17 cellular contexts compared by ENCODE assay signal in genomic region chr15:81196576-81197254, GRCh38. TPM values are rescaled to one million over a fixed set of nuclear protein-coding genes. Genes with fewer than 3 reads are reported as not detected.
DNase-seq lines count a peak whose midpoint lies in the region; ATAC-seq, FAIRE-seq and TF ChIP-seq lines count a peak whose summit lies in the region.
"Had no signal": no experiment of that assay in that cellular context is flagged by ENCODE, and none has a peak within 500 bp of the region (broad histone marks: within the 10 kb centered on the region; RNA-seq: fewer than 3 reads in every experiment).

Gene IL16, plus strand, starts transcription at chr15:81196879. Its CDS starts 28,521 bp downstream, at chr15:81225400.

- H3K36me3 ChIP-seq in GM12878 (ENCODE audit: control insufficient read depth in 2 of 2, insufficient read depth in 2 of 2, low read length in 1 of 2) (no peaks in the 10 kb centered on the region), mucosa of descending colon (ENCODE audit: low read depth) (no peaks in the 10 kb centered on the region), right atrium auricular region (no peaks in the 10 kb centered on the region)
- H3K36me3 ChIP-seq: left ventricle myocardium inferior, stomach had no signal

- H3K4me3 Mint-ChIP-seq in activated naive CD8-positive, alpha-beta T cell treated with anti-CD3 and anti-CD28 coated beads for 36 hours = no peak within 1 kb of the TSS
- H3K4me3 Mint-ChIP-seq in activated naive CD8-positive, alpha-beta T cell treated with anti-CD3 and anti-CD28 coated beads, Interleukin-2, amount 50 U/mL, for 24 hours = no peak within 1 kb of the TSS
- H3K4me3 Mint-ChIP-seq in naive thymus-derived CD8-positive, alpha-beta T cell = no peak within 1 kb of the TSS
- H3K4me3 Mint-ChIP-seq: dendritic cell treated with granulocyte-macrophage colony-stimulating factor and Interleukin-4, amounts not matched to agents 40 ng/mL and 50 ng/mL, for 4 days had no signal

- H2AFZ ChIP-seq in GM12878 (ENCODE audit: control insufficient read depth, low read depth, low read length) = no peak within 1 kb of the TSS

- RAD21 ChIA-PET in GM12878 (lab: Charles Lee; ENCODE audit: unreplicated experiment) = no interaction called here

- POLR2A ChIA-PET in GM12878 (lab: Charles Lee) = no interaction called here
- POLR2A ChIA-PET in naive thymus-derived CD8-positive, alpha-beta T cell (lab: Charles Lee) = no interaction called here

- no peaks in the 10 kb centered on the region for H3K36me3 Mint-ChIP-seq in activated naive CD8-positive, alpha-beta T cell treated with anti-CD3 and anti-CD28 coated beads for 36 hours
- no peaks in the 10 kb centered on the region for H3K36me3 Mint-ChIP-seq in activated naive CD8-positive, alpha-beta T cell treated with anti-CD3 and anti-CD28 coated beads, Interleukin-2, amount 50 U/mL, for 24 hours (ENCODE audit: low read depth)
- H3K36me3 Mint-ChIP-seq in naive thymus-derived CD8-positive, alpha-beta T cell = no peaks in the 10 kb centered on the region

- DNase-seq in activated naive CD8-positive, alpha-beta T cell treated with anti-CD3 and anti-CD28 coated beads for 36 hours = no peak
- no peak for DNase-seq in activated naive CD8-positive, alpha-beta T cell treated with anti-CD3 and anti-CD28 coated beads, Interleukin-2, amount 50 U/mL, for 24 hours
- no peak for DNase-seq in GM12878 (ENCODE audit: low read depth, low spot score)
- no peak for DNase-seq in naive thymus-derived CD8-positive, alpha-beta T cell
- DNase-seq in mucosa of descending colon = no peak
- DNase-seq in NOMO-1 treated with DMSO at 0.1 percent for 48 hours (lab: John Stamatoyannopoulos, UW; ENCODE audit: unreplicated experiment) = no peak
- DNase-seq in OCI-M1 (lab: John Stamatoyannopoulos, UW) = no peak
- DNase-seq in right atrium auricular region (ENCODE audit: low spot score) = no peak
- DNase-seq: left ventricle myocardium inferior, NCI-H2029 treated with DMSO at 0.1 percent for 48 hours, NCI-H774, stomach had no signal

- H3K4me3 ChIP-seq in GM12878 (no peak within 1 kb of the TSS), mucosa of descending colon (no peak within 1 kb of the TSS), right atrium auricular region (no peak within 1 kb of the TSS)
- H3K4me3 ChIP-seq: left ventricle myocardium inferior, smooth muscle cell, stomach had no signal

- BruUV-seq in GM12878 (replicated peaks; lab: Mats Ljungman, UMichigan) = no TSS peak

- no peaks in the 10 kb centered on the region for H3K79me2 ChIP-seq in GM12878 (ENCODE audit: control insufficient read depth, insufficient read depth, low read length)

- TF ChIP-seq CTCF in GM12878 (IDR thresholded peaks at IDR 0.05 in 2 of 3, conservative IDR thresholded peaks at IDR 0.05 in 1 of 3; ENCODE audit: control insufficient read depth in 2 of 3, extremely low read depth in 1 of 3, insufficient read depth in 1 of 3, low read depth in 3 of 3, low read length in 3 of 3) (no peak), mucosa of descending colon (IDR thresholded peaks at IDR 0.05) (no peak), right atrium auricular region (IDR thresholded peaks at IDR 0.05) (no peak)

- in situ Hi-C loops in GM12878 (cut with MboI) = no loop called here

- WGBS in GM12878 (ENCODE audit: insufficient coverage, insufficient replicate concordance, low lambda C conversion rate, missing lambda C conversion rate) = 43% methylated on average over 16 of the region's 16 CpGs

- CTCF ChIA-PET in GM12878 (lab: Yijun Ruan, JAX) = no interaction called here

- peaks cover 12% of the 10 kb centered on the region for H3K27me3 Mint-ChIP-seq in activated naive CD8-positive, alpha-beta T cell treated with anti-CD3 and anti-CD28 coated beads for 36 hours
- peaks cover 9% of the 10 kb centered on the region for H3K27me3 Mint-ChIP-seq in activated naive CD8-positive, alpha-beta T cell treated with anti-CD3 and anti-CD28 coated beads, Interleukin-2, amount 50 U/mL, for 24 hours
- H3K27me3 Mint-ChIP-seq in naive thymus-derived CD8-positive, alpha-beta T cell = peaks cover under 1 to 29% (median 14%) of the 10 kb centered on the region in 5 donors

- H3K4me1 Mint-ChIP-seq in activated naive CD8-positive, alpha-beta T cell treated with anti-CD3 and anti-CD28 coated beads for 36 hours = no peaks in the 10 kb centered on the region
- no peaks in the 10 kb centered on the region for H3K4me1 Mint-ChIP-seq in activated naive CD8-positive, alpha-beta T cell treated with anti-CD3 and anti-CD28 coated beads, Interleukin-2, amount 50 U/mL, for 24 hours
- peaks cover 0 to 2% (median 0%) of the 10 kb centered on the region in 4 donors for H3K4me1 Mint-ChIP-seq in naive thymus-derived CD8-positive, alpha-beta T cell

- no peak within 1 kb of the TSS for H3K27ac ChIP-seq in GM12878 (ENCODE audit: control insufficient read depth, insufficient read depth)
- H3K27ac ChIP-seq in right atrium auricular region = no peak within 1 kb of the TSS
- H3K27ac ChIP-seq: left ventricle myocardium inferior, stomach had no signal

- H3K4me2 ChIP-seq in GM12878 (ENCODE audit: control insufficient read depth, insufficient read depth) = no peak within 1 kb of the TSS
- H3K4me2 ChIP-seq: smooth muscle cell had no signal

- TF ChIP-seq EP300 in GM12878 (IDR thresholded peaks at IDR 0.05; ENCODE audit: borderline replicate concordance in 1 of 2, control insufficient read depth in 1 of 2, low read depth in 2 of 2, low read length in 2 of 2) = no peak

- H4K20me1 ChIP-seq in GM12878 (ENCODE audit: control insufficient read depth, insufficient read depth) = no peaks in the 10 kb centered on the region

- no peak for FAIRE-seq in GM12878 (lab: Jason Lieb, UNC)

- no peak for TF ChIP-seq RAD21 in GM12878 (IDR thresholded peaks at IDR 0.05; ENCODE audit: insufficient read depth, low read depth, low read length)

- H3K4me1 ChIP-seq in GM12878 (ENCODE audit: control insufficient read depth, insufficient read depth, low read length) = no peaks in the 10 kb centered on the region
- H3K4me1 ChIP-seq in mucosa of descending colon (ENCODE audit: low read depth) = no peaks in the 10 kb centered on the region
- no peaks in the 10 kb centered on the region for H3K4me1 ChIP-seq in right atrium auricular region

- H3K9me3 ChIP-seq in GM12878 (replicated peaks; ENCODE audit: control insufficient read depth, insufficient read depth, low read length) (no peaks in the 10 kb centered on the region), mucosa of descending colon (no peaks in the 10 kb centered on the region), right atrium auricular region (no peaks in the 10 kb centered on the region)
- H3K9me3 ChIP-seq: left ventricle myocardium inferior, stomach had no signal

- H3K9me3 Mint-ChIP-seq in activated naive CD8-positive, alpha-beta T cell treated with anti-CD3 and anti-CD28 coated beads for 36 hours = no peaks in the 10 kb centered on the region
- H3K9me3 Mint-ChIP-seq in activated naive CD8-positive, alpha-beta T cell treated with anti-CD3 and anti-CD28 coated beads, Interleukin-2, amount 50 U/mL, for 24 hours = no peaks in the 10 kb centered on the region
- H3K9me3 Mint-ChIP-seq in naive thymus-derived CD8-positive, alpha-beta T cell = no peaks in the 10 kb centered on the region
- H3K9me3 Mint-ChIP-seq: dendritic cell treated with granulocyte-macrophage colony-stimulating factor and Interleukin-4, amounts not matched to agents 40 ng/mL and 50 ng/mL, for 4 days had no signal

- H3K27me3 ChIP-seq in GM12878 (replicated peaks in 1 of 2; ENCODE audit: control insufficient read depth in 2 of 2, insufficient read depth in 2 of 2, low read length in 1 of 2) (no peaks in the 10 kb centered on the region), right atrium auricular region (no peaks in the 10 kb centered on the region)

- TF ChIP-seq POLR2A in GM12878 (IDR thresholded peaks at IDR 0.05; ENCODE audit: low read depth, low read length) = no peak

- SMC1A ChIA-PET in GM12878 (lab: Charles Lee; ENCODE audit: uncharacterized antibody, unreplicated experiment) = no interaction called here

- no peak within 1 kb of the TSS for H3K27ac Mint-ChIP-seq in activated naive CD8-positive, alpha-beta T cell treated with anti-CD3 and anti-CD28 coated beads for 36 hours
- no peak within 1 kb of the TSS for H3K27ac Mint-ChIP-seq in activated naive CD8-positive, alpha-beta T cell treated with anti-CD3 and anti-CD28 coated beads, Interleukin-2, amount 50 U/mL, for 24 hours
- no peak within 1 kb of the TSS for H3K27ac Mint-ChIP-seq in naive thymus-derived CD8-positive, alpha-beta T cell
- H3K27ac Mint-ChIP-seq: dendritic cell treated with granulocyte-macrophage colony-stimulating factor and Interleukin-4, amounts not matched to agents 40 ng/mL and 50 ng/mL, for 4 days had no signal

- H3K9ac ChIP-seq in GM12878 (ENCODE audit: control insufficient read depth, insufficient read depth, low read length) = no peak within 1 kb of the TSS

- no peak for ATAC-seq in activated naive CD8-positive, alpha-beta T cell treated with anti-CD3 and anti-CD28 coated beads, Interleukin-2, amount 50 U/mL, for 24 hours
- ATAC-seq in GM12878 = no peak
- ATAC-seq in naive thymus-derived CD8-positive, alpha-beta T cell = no peak
- no peak for ATAC-seq in mucosa of descending colon
- ATAC-seq: Right ventricle myocardium inferior had no signal

- intact Hi-C loops in GM12878 (cut with micrococcal nuclease; ENCODE audit: unreplicated experiment) = no loop called here
- intact Hi-C loops in mucosa of descending colon (cut with DNase I, micrococcal nuclease) = no loop called here

RNA-seq across cellular contexts. Expression of gene IL16, which starts in this region (rescaled TPM):
- total RNA-seq in activated naive CD8-positive, alpha-beta T cell treated with anti-CD3 and anti-CD28 coated beads for 36 hours = 100 to 1,000 TPM; 106 to 110 TPM
- total RNA-seq in GM12878 (2013; cell fraction: nucleolus; rRNA removed) = 290 and 338 TPM in 2 replicates
- 34.3 and 38.9 TPM in 2 replicates for total RNA-seq in GM12878 (2014; rRNA removed)
- total RNA-seq in GM12878 (2014; rRNA removed; fragmentation: Illumina TruSeq; extraction: Trizol) = 51.5 and 54.8 TPM in 2 replicates
- 51.2 and 52.1 TPM in 2 replicates for total RNA-seq in GM12878 (2021)
- 45.7 TPM for polyA plus RNA-seq in GM12878 (2011; ENCODE audit: low read depth)
- polyA plus RNA-seq in GM12878 (2011; rRNA removed) = 174 and 206 TPM in 2 replicates
- 175 and 209 TPM in 2 replicates for polyA plus RNA-seq in GM12878 (2011; cell fraction: cytosol; rRNA removed)
- polyA plus RNA-seq in GM12878 (2011; cell fraction: nucleus; rRNA removed) = 256 and 318 TPM in 2 replicates
- polyA plus RNA-seq in GM12878 (2012) = 82.8 and 89.6 TPM in 2 replicates
- 52.5 and 63.1 TPM in 2 replicates for polyA plus RNA-seq in GM12878 (2014; fragmentation: Illumina TruSeq; extraction: Trizol)
- 10 to 100 TPM; 21.7 to 23.9 TPM for polyA plus RNA-seq in GM12878 (2014; fragmentation: Nextera tagmentation; extraction: Ambion mirVana)
- polyA plus RNA-seq in GM12878 (2014; rRNA removed) = 57.4 and 59.3 TPM in 2 replicates
- 10 to 100 TPM; 34.3 to 37.8 TPM for polyA plus RNA-seq in GM12878 (2016; fragmentation: Nextera tagmentation; extraction: Ambion mirVana)
- polyA minus RNA-seq in GM12878 (2011; rRNA and poly(A)+ RNA removed) = 239 and 317 TPM in 2 replicates
- 58.5 and 68.1 TPM in 2 replicates for polyA minus RNA-seq in GM12878 (2011; cell fraction: cytosol; rRNA and poly(A)+ RNA removed)
- polyA minus RNA-seq in GM12878 (2011; cell fraction: nucleus; rRNA and poly(A)+ RNA removed) = 173 and 239 TPM in 2 replicates
- total RNA-seq in naive thymus-derived CD8-positive, alpha-beta T cell = 100 to 1,000 TPM; 395 to 415 TPM
- 100 to 1,000 TPM; 193 to 428 (median 311) TPM for polyA plus RNA-seq in naive thymus-derived CD8-positive, alpha-beta T cell
- 1 to 10 TPM; 6.2 to 9.5 (median 8.4) TPM for total RNA-seq in mucosa of descending colon
- 10 to 100 TPM in 1 of 2 donors, 1 to 10 TPM in 1; 3.9 to 12.1 TPM for total RNA-seq in right atrium auricular region
- total RNA-seq: HT-29, M059J had no signal
